Comparison of ENCODE assay signal across 15 cellular contexts in the genomic region with DNA sequence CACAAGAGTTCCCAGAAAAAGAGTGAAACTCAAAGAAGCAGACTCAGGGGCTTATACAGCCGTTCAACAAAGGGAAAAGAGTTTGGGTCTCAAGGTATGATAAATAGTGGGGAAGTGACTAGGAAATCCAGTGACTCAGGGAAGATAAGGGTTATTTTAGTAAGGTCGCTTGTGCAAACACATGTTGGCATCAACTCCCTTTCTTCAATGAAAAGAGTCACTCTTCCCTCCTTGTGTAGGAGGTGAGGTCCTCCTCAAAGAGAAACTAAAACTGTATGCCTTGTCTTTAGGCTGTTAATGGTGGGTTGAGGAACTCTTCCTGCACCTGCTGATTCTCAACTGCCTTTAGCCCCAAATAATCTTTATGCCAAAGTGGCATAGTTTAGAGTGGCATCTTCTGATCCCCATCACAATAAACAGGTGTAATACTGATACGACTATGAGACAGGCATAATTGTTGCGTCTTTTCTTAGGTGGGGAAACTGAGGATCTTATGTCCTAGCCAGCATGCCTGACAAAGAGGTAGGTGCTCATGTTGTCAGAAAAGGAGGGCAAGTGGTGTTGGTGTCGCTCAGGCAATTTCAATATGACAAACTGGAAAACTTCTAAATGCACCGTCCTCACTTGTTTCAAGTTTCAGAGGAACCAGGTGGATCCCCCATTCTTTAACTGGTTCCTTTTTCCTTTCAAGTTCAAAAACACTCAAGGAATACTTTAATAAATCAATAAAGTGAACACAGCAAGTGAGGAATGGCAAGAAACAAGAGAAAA.
A peak's percentile ranks its signal among the peaks of the same experiment; 100 is the strongest.
DNase-seq lines count a peak whose midpoint lies in the region; ATAC-seq, FAIRE-seq and TF ChIP-seq lines count a peak whose summit lies in the region.
"Had no signal": no experiment of that assay in that cellular context is flagged by ENCODE, and none has a peak within 500 bp of the region (broad histone marks: within the 10 kb centered on the region; RNA-seq: fewer than 3 reads in every experiment).

No MANE protein-coding gene starts in this region.

- H3K27me3 Mint-ChIP-seq in CD4-positive, alpha-beta T cell = no peaks in the 10 kb centered on the region

- FAIRE-seq in bronchial epithelial cell (lab: Jason Lieb, UNC) = no peak
- FAIRE-seq: pancreas had no signal

- in situ Hi-C loops in transverse colon (cut with MboI; ENCODE audit: low pct_ligation_motif_present in 1 of 4, low pct_unique_long_range_greater_than_20kb in 1 of 4, low sequenced_read_pairs in 3 of 4) = loop anchor here in 1 of 4 donors (25.0 kb wide), 1 partner anchor 106 kb away; no protein-coding TSS in a partner anchor

- H3K4me1 ChIP-seq in transverse colon = no peaks in the 10 kb centered on the region
- H3K4me1 ChIP-seq: pancreas had no signal

- H3K36me3 Mint-ChIP-seq in CD4-positive, alpha-beta T cell (ENCODE audit: low read depth) = no peaks in the 10 kb centered on the region

- no peaks in the 10 kb centered on the region for H3K9me3 ChIP-seq in CD4-positive, alpha-beta T cell (ENCODE audit: control insufficient read depth, low read length)
- H3K9me3 ChIP-seq in transverse colon = peaks cover 0 to 3% of the 10 kb centered on the region in 2 donors
- H3K9me3 ChIP-seq: Caco-2, pancreas, stomach had no signal

- no peak for DNase-seq in CD4-positive, alpha-beta T cell
- DNase-seq in GM10266 (ENCODE audit: extremely low spot score) (peak; percentile 16), OCI-M1 (lab: John Stamatoyannopoulos, UW) (peak; percentile 82), bronchial epithelial cell (ENCODE audit: low read depth) (peak; percentile 50), transverse colon (no peak), NAMALWA (ENCODE audit: low spot score) (no peak)
- no peak for DNase-seq in activated effector memory CD4-positive, alpha-beta T cell treated with Interleukin-2 at 50 U/mL for 16 hours
- DNase-seq: Caco-2; central memory CD4-positive, alpha-beta T cell; mesendoderm; pancreas; stomach; T-helper 9 cell had no signal

- H3K27me3 ChIP-seq in CD4-positive, alpha-beta T cell (ENCODE audit: control insufficient read depth, insufficient read depth, low read length) = no peaks in the 10 kb centered on the region
- H3K27me3 ChIP-seq in bronchial epithelial cell (ENCODE audit: control insufficient read depth, insufficient read depth, low read length) (no peaks in the 10 kb centered on the region), transverse colon (no peaks in the 10 kb centered on the region)
- H3K27me3 ChIP-seq: pancreas, stomach had no signal

- H3K9me3 Mint-ChIP-seq in CD4-positive, alpha-beta T cell = peaks cover 1% of the 10 kb centered on the region

- peak overlapping the region; percentile 26 for H3K4me3 Mint-ChIP-seq in CD4-positive, alpha-beta T cell

- H3K27ac Mint-ChIP-seq in CD4-positive, alpha-beta T cell = no peak overlapping the region

- POLR2A ChIA-PET in CD4-positive, alpha-beta T cell (lab: Charles Lee) = no interaction called here

- ATAC-seq in CD4-positive, alpha-beta T cell (ENCODE audit: poor library complexity) = no peak
- ATAC-seq: HCT116, Panc1, pancreas had no signal

- intact Hi-C loops in CD4-positive, alpha-beta T cell (cut with DNase I, micrococcal nuclease) = loop anchor here in 1 of 2 experiments (5.0 kb wide), 1 partner anchor 596 kb away; no protein-coding TSS in a partner anchor
- intact Hi-C loops in transverse colon (cut with DNase I; ENCODE audit: low total_unique reads) = loop anchor here (10.0 kb wide), 1 partner anchor 1698 kb away; a partner anchor contains a TSS

- H3K36me3 ChIP-seq in bronchial epithelial cell (ENCODE audit: control insufficient read depth, insufficient read depth, low read length) (no peaks in the 10 kb centered on the region), transverse colon (no peaks in the 10 kb centered on the region)
- H3K36me3 ChIP-seq: pancreas, stomach had no signal

- no peak for TF ChIP-seq CTCF in CD4-positive, alpha-beta T cell (IDR thresholded peaks at IDR 0.05)
- no peak for TF ChIP-seq CTCF in GM10266 (IDR thresholded peaks at IDR 0.05; ENCODE audit: control insufficient read depth, insufficient read depth, low read depth, missing control alignments)
- TF ChIP-seq CTCF in bronchial epithelial cell (IDR thresholded peaks at IDR 0.05; ENCODE audit: insufficient read depth, low read length, severe bottlenecking) = no peak
- no peak for TF ChIP-seq CTCF in transverse colon (IDR thresholded peaks at IDR 0.05)

- H3K4me3 ChIP-seq in bronchial epithelial cell (ENCODE audit: low read depth, low read length) (no peak overlapping the region), transverse colon (no peak overlapping the region)
- H3K4me3 ChIP-seq: pancreas, stomach had no signal

- 64 to 77% methylated on average over 4 to 6 of the region's 6 CpGs for WGBS in transverse colon (ENCODE audit: low coverage in 1 of 2), 2 donors

- H3K27ac ChIP-seq in CD4-positive, alpha-beta T cell (ENCODE audit: low read depth, low read length) = no peak overlapping the region
- no peak overlapping the region for H3K27ac ChIP-seq in transverse colon
- H3K27ac ChIP-seq: pancreas, stomach had no signal

- CTCF ChIA-PET in CD4-positive, alpha-beta T cell (lab: Charles Lee) = no interaction called here

- H3K4me1 Mint-ChIP-seq in CD4-positive, alpha-beta T cell (ENCODE audit: low read depth) = peaks cover 5% of the 10 kb centered on the region

- TF ChIP-seq POLR2A in transverse colon (IDR thresholded peaks at IDR 0.05) = no peak

- TF ChIP-seq EP300 in transverse colon (IDR thresholded peaks at IDR 0.05; ENCODE audit: low read depth) = no peak

Comparison
In these comparisons a context has a peak if more than half of its experiments do, and no peak if none do; other contexts are left out.
1. DNase-seq: peak in GM10266 (single experiment), OCI-M1 (single experiment) and bronchial epithelial cell (single experiment); none in CD4-positive, alpha-beta T cell (0 of 10), transverse colon (single experiment), NAMALWA (single experiment) and activated effector memory CD4-positive, alpha-beta T cell treated with Interleukin-2 at 50 U/mL for 16 hours (single experiment).